ENCODE assay signal across 1 cellular context in genomic region chr13:35162420-35162819, GRCh38.
TF ChIP-seq lines count a peak whose summit lies in the region.

No MANE protein-coding gene starts in this region.

TF ChIP-seq in GM12878, 131 proteins besides CTCF, POLR2A, EP300 and RAD21 (continued from another document):
- TF ChIP-seq SPI1 (IDR thresholded peaks at IDR 0.05; ENCODE audit: borderline replicate concordance, insufficient read depth, low read depth, low read length) (peak; percentile 65; the same call in 1 of the 2 replicates), ZNF384 (IDR thresholded peaks at IDR 0.05; ENCODE audit: borderline replicate concordance, low read depth, low read length) (no peak), GABPA (IDR thresholded peaks at IDR 0.05; ENCODE audit: low read depth) (peak; percentile 12; the same call in 1 of the 2 replicates), RELB (IDR thresholded peaks at IDR 0.05; ENCODE audit: low read depth) (peak; percentile 72; the same call in 1 of the 2 replicates), BCLAF1 (IDR thresholded peaks at IDR 0.05) (no peak), PAX8 (IDR thresholded peaks at IDR 0.05) (no peak), MTA2 (IDR thresholded peaks at IDR 0.05; ENCODE audit: low read depth) (peak; percentile 82), MEF2A (IDR thresholded peaks at IDR 0.05; ENCODE audit: insufficient read depth, low read depth, low read length) (peak; percentile 17; the same call in 1 of the 2 replicates), FOXM1 (IDR thresholded peaks at IDR 0.05; ENCODE audit: low read depth, low read length) (peak; percentile 78; the same call in 1 of the 2 replicates), NFIC (IDR thresholded peaks at IDR 0.05; ENCODE audit: low read depth, low read length) (peak; percentile 84), IKZF2 (IDR thresholded peaks at IDR 0.05) (peak; percentile 88 to 90), CHD1 (IDR thresholded peaks at IDR 0.05; ENCODE audit: low read depth, low read length) (no peak), ETV6 (conservative IDR thresholded peaks at IDR 0.05 in 1 of 2, IDR thresholded peaks at IDR 0.05 in 1 of 2; ENCODE audit: borderline replicate concordance in 1 of 2, low read depth in 1 of 2) (peak in 1 of 2 experiments; percentile 74; a peak in 1 of 4 replicates), EED (IDR thresholded peaks at IDR 0.05; ENCODE audit: low read depth) (0 out of 2 replicates have a peak, but pooled peaks have one; percentile 41), CREM (IDR thresholded peaks at IDR 0.05; ENCODE audit: low read depth) (peak; percentile 45; the same call in 1 of the 2 replicates), HCFC1 (IDR thresholded peaks at IDR 0.05; ENCODE audit: low read length) (no peak), POU2F2 (IDR thresholded peaks at IDR 0.05; ENCODE audit: borderline replicate concordance, low read depth, low read length) (no peak), ATF2 (IDR thresholded peaks at IDR 0.05; ENCODE audit: low read length) (peak; percentile 63), ESRRA (IDR thresholded peaks at IDR 0.05; ENCODE audit: low read length) (no peak), IKZF1 (conservative IDR thresholded peaks at IDR 0.05) (peak; percentile 77), ZNF217 (IDR thresholded peaks at IDR 0.05) (0 out of 2 replicates have a peak, but pooled peaks have one; percentile 36), JUNB (IDR thresholded peaks at IDR 0.05) (peak; percentile 89)
